19 cellular contexts compared by ENCODE assay signal in the genomic region with DNA sequence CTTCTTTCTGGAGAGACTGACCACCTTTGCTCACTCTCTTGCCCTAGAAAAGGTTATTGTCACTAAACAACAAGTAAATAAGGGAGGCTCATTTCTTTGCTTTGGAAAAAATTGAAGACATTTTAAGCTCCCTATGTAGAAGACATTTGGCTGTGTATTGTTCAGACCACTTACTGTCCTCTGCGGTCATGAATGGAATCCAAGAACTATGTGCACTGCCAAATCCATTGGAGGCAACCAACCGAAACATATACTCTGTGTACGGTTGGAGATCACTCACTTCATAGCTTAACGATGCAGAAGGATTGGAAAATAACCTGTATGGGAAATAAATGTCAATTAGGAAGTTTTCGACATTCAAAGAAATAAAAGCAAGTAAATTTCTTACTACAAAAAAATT.
DNase-seq lines count a peak whose midpoint lies in the region; ATAC-seq and TF ChIP-seq lines count a peak whose summit lies in the region.
"Had no signal": no experiment of that assay in that cellular context is flagged by ENCODE, and none has a peak within 500 bp of the region (broad histone marks: within the 10 kb centered on the region; RNA-seq: fewer than 3 reads in every experiment).

No MANE protein-coding gene starts in this region.

- H3K4me3 ChIP-seq in astrocyte of the cerebellum (ENCODE audit: low read depth, low read length) (no peak overlapping the region), MM.1S (ENCODE audit: low read length) (no peak overlapping the region)
- H3K4me3 ChIP-seq: K562, PC-9 had no signal

- POLR2A ChIA-PET in activated CD4-positive, alpha-beta memory T cell treated with anti-CD3 and anti-CD28 coated beads for 36 hours (lab: Charles Lee), result no interaction called here

- no peaks in the 10 kb centered on the region for H3K9me2 ChIP-seq in MM.1S (replicated peaks; ENCODE audit: insufficient read depth, low read length)

- CTCF ChIA-PET in activated CD4-positive, alpha-beta memory T cell treated with anti-CD3 and anti-CD28 coated beads for 36 hours (lab: Charles Lee), result no interaction called here

- in situ Hi-C loops in astrocyte of the cerebellum (cut with HindIII; ENCODE audit: low sequenced_read_pairs), result no loop called here

- no peak for ATAC-seq in GM21381 (IDR thresholded peaks at IDR 0.05; ENCODE audit: unreplicated experiment)
- ATAC-seq: K562 had no signal

- DNase-seq in DMS 273 (lab: John Stamatoyannopoulos, UW; ENCODE audit: unreplicated experiment), result peak; percentile 9
- no peak for DNase-seq in DMS 273 treated with DMSO at 0.1 percent for 48 hours (lab: John Stamatoyannopoulos, UW)
- peak; percentile 59 for DNase-seq in astrocyte of the cerebellum (ENCODE audit: low read depth)
- peak; percentile 6 for DNase-seq in kidney glomerular epithelial cell (lab: John Stamatoyannopoulos, UW)
- DNase-seq in activated CD4-positive, alpha-beta memory T cell treated with anti-CD3 and anti-CD28 coated beads for 36 hours, result no peak
- no peak for DNase-seq in MM.1S
- DNase-seq: Caco-2; CD4-positive, CD25-positive, alpha-beta regulatory T cell; DMS53; HCEC 1CT; NCI-H1930; NCI-H226; NCI-H774; PC-9 had no signal

- H3K9me3 Mint-ChIP-seq in activated CD4-positive, alpha-beta memory T cell treated with anti-CD3 and anti-CD28 coated beads for 36 hours, result peaks cover 9% of the 10 kb centered on the region

- TF ChIP-seq EP300 in Ishikawa (IDR thresholded peaks at IDR 0.05; ENCODE audit: borderline replicate concordance), result no peak

- no peak overlapping the region for H3K4me3 Mint-ChIP-seq in activated CD4-positive, alpha-beta memory T cell treated with anti-CD3 and anti-CD28 coated beads for 36 hours
- H3K4me3 Mint-ChIP-seq: B cell; CD4-positive, CD25-positive, alpha-beta regulatory T cell had no signal

- no peaks in the 10 kb centered on the region for H4K20me1 ChIP-seq in MM.1S (ENCODE audit: insufficient read depth, low read length)

- H3K4me1 Mint-ChIP-seq in activated CD4-positive, alpha-beta memory T cell treated with anti-CD3 and anti-CD28 coated beads for 36 hours (ENCODE audit: low read depth), result no peaks in the 10 kb centered on the region
- H3K4me1 Mint-ChIP-seq: B cell; CD4-positive, CD25-positive, alpha-beta regulatory T cell had no signal

- H3K36me3 ChIP-seq in MM.1S (replicated peaks; ENCODE audit: insufficient read depth, low read length), result no peaks in the 10 kb centered on the region

- no peak overlapping the region for H3K27ac ChIP-seq in MM.1S (ENCODE audit: low read length)
- H3K27ac ChIP-seq: 22Rv1, PC-9 had no signal

- H3K27me3 Mint-ChIP-seq in activated CD4-positive, alpha-beta memory T cell treated with anti-CD3 and anti-CD28 coated beads for 36 hours, result no peaks in the 10 kb centered on the region
- H3K27me3 Mint-ChIP-seq: B cell; CD4-positive, CD25-positive, alpha-beta regulatory T cell had no signal

- intact Hi-C loops in activated CD4-positive, alpha-beta memory T cell treated with anti-CD3 and anti-CD28 coated beads for 36 hours (cut with micrococcal nuclease), result no loop called here

- no peaks in the 10 kb centered on the region for H3K36me3 Mint-ChIP-seq in activated CD4-positive, alpha-beta memory T cell treated with anti-CD3 and anti-CD28 coated beads for 36 hours
- H3K36me3 Mint-ChIP-seq: CD4-positive, CD25-positive, alpha-beta regulatory T cell had no signal

- no peak overlapping the region for H3K9ac ChIP-seq in MM.1S (ENCODE audit: low read length)

- TF ChIP-seq CTCF in astrocyte of the cerebellum (IDR thresholded peaks at IDR 0.05; ENCODE audit: low read depth, low read length, missing control alignments) (no peak), MM.1S (IDR thresholded peaks at IDR 0.05; ENCODE audit: low read length) (no peak)

- no peaks in the 10 kb centered on the region for H3K27me3 ChIP-seq in MM.1S (replicated peaks; ENCODE audit: insufficient read depth, low read length)

- no peak overlapping the region for H3K4me2 ChIP-seq in MM.1S (ENCODE audit: low read depth, low read length)
- H3K4me2 ChIP-seq: PC-9 had no signal

- H3K9me3 ChIP-seq in MM.1S (replicated peaks; ENCODE audit: insufficient read depth, low read length), result no peaks in the 10 kb centered on the region
- H3K9me3 ChIP-seq: Caco-2 had no signal

- no peaks in the 10 kb centered on the region for H3K4me1 ChIP-seq in MM.1S (ENCODE audit: low read length)
- H3K4me1 ChIP-seq: Caco-2 had no signal

- no peak overlapping the region for H2AFZ ChIP-seq in MM.1S (ENCODE audit: low read length)
- H2AFZ ChIP-seq: PC-9 had no signal

- no peaks in the 10 kb centered on the region for H3F3A ChIP-seq in MM.1S (ENCODE audit: insufficient read depth, low read length)

- H3K79me2 ChIP-seq in MM.1S (ENCODE audit: low read length), result no peaks in the 10 kb centered on the region

- TF ChIP-seq RAD21 in Ishikawa (IDR thresholded peaks at IDR 0.05; ENCODE audit: low read depth), result no peak

- H3K27ac Mint-ChIP-seq in activated CD4-positive, alpha-beta memory T cell treated with anti-CD3 and anti-CD28 coated beads for 36 hours, result no peak overlapping the region
- H3K27ac Mint-ChIP-seq: B cell; CD4-positive, CD25-positive, alpha-beta regulatory T cell had no signal

TF ChIP-seq in Ishikawa, 13 proteins besides CTCF, POLR2A, EP300 and RAD21:
- TF ChIP-seq TCF12 (IDR thresholded peaks at IDR 0.05; ENCODE audit: low read depth) (no peak), EGR1 (IDR thresholded peaks at IDR 0.05) (no peak), TEAD4 (IDR thresholded peaks at IDR 0.05) (peak; percentile 37; the same call in 1 of the 2 replicates), NFIC (IDR thresholded peaks at IDR 0.05) (peak; percentile 24; the same call in 1 of the 2 replicates), CEBPB (IDR thresholded peaks at IDR 0.05) (no peak), ZBTB7A (IDR thresholded peaks at IDR 0.05; ENCODE audit: low read depth) (no peak), YY1 (IDR thresholded peaks at IDR 0.05; ENCODE audit: low read depth) (no peak), TAF1 (IDR thresholded peaks at IDR 0.05; ENCODE audit: low read depth) (no peak), CREB1 (IDR thresholded peaks at IDR 0.05; ENCODE audit: low read depth) (no peak), FOXM1 (IDR thresholded peaks at IDR 0.05; ENCODE audit: borderline replicate concordance, low read depth) (no peak)
- TF ChIP-seq, protein P1, sequence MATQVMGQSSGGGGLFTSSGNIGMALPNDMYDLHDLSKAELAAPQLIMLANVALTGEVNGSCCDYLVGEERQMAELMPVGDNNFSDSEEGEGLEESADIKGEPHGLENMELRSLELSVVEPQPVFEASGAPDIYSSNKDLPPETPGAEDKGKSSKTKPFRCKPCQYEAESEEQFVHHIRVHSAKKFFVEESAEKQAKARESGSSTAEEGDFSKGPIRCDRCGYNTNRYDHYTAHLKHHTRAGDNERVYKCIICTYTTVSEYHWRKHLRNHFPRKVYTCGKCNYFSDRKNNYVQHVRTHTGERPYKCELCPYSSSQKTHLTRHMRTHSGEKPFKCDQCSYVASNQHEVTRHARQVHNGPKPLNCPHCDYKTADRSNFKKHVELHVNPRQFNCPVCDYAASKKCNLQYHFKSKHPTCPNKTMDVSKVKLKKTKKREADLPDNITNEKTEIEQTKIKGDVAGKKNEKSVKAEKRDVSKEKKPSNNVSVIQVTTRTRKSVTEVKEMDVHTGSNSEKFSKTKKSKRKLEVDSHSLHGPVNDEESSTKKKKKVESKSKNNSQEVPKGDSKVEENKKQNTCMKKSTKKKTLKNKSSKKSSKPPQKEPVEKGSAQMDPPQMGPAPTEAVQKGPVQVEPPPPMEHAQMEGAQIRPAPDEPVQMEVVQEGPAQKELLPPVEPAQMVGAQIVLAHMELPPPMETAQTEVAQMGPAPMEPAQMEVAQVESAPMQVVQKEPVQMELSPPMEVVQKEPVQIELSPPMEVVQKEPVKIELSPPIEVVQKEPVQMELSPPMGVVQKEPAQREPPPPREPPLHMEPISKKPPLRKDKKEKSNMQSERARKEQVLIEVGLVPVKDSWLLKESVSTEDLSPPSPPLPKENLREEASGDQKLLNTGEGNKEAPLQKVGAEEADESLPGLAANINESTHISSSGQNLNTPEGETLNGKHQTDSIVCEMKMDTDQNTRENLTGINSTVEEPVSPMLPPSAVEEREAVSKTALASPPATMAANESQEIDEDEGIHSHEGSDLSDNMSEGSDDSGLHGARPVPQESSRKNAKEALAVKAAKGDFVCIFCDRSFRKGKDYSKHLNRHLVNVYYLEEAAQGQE (IDR thresholded peaks at IDR 0.05; ENCODE audit: low read depth), result no peak

Comparison
In these comparisons a context has a peak if more than half of its experiments do, and no peak if none do; other contexts are left out.
1. DNase-seq: peak in DMS 273 (single experiment), astrocyte of the cerebellum (single experiment) and kidney glomerular epithelial cell (single experiment); none in DMS 273 treated with DMSO at 0.1 percent for 48 hours (single experiment), activated CD4-positive, alpha-beta memory T cell treated with anti-CD3 and anti-CD28 coated beads for 36 hours (single experiment) and MM.1S (single experiment).